1 cellular context compared by ENCODE assay signal in the genomic region with DNA sequence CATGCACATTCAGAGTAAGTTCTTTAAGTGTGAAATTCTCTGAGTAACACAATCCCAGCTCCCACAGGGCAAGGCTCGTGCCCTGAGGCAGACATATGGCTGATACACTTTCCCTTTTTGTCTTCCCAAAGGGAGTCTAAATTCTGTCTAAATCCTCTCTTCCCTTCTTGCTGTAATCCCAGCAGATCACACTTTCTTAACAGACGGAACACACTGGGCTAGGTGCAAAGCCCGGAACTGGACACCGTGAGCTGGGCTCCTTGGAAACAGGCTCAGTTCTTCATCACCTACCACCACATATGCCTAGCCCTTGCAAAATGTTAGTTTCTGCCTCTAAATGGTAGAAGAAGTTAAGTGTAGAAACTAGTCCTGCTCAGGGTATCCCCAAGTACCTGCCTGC.
TF ChIP-seq lines count a peak whose summit lies in the region.

No MANE protein-coding gene starts in this region.

TF ChIP-seq in GM23338, 12 proteins besides CTCF, POLR2A, EP300 and RAD21 (continued from another document):
- TF ChIP-seq, protein P1, sequence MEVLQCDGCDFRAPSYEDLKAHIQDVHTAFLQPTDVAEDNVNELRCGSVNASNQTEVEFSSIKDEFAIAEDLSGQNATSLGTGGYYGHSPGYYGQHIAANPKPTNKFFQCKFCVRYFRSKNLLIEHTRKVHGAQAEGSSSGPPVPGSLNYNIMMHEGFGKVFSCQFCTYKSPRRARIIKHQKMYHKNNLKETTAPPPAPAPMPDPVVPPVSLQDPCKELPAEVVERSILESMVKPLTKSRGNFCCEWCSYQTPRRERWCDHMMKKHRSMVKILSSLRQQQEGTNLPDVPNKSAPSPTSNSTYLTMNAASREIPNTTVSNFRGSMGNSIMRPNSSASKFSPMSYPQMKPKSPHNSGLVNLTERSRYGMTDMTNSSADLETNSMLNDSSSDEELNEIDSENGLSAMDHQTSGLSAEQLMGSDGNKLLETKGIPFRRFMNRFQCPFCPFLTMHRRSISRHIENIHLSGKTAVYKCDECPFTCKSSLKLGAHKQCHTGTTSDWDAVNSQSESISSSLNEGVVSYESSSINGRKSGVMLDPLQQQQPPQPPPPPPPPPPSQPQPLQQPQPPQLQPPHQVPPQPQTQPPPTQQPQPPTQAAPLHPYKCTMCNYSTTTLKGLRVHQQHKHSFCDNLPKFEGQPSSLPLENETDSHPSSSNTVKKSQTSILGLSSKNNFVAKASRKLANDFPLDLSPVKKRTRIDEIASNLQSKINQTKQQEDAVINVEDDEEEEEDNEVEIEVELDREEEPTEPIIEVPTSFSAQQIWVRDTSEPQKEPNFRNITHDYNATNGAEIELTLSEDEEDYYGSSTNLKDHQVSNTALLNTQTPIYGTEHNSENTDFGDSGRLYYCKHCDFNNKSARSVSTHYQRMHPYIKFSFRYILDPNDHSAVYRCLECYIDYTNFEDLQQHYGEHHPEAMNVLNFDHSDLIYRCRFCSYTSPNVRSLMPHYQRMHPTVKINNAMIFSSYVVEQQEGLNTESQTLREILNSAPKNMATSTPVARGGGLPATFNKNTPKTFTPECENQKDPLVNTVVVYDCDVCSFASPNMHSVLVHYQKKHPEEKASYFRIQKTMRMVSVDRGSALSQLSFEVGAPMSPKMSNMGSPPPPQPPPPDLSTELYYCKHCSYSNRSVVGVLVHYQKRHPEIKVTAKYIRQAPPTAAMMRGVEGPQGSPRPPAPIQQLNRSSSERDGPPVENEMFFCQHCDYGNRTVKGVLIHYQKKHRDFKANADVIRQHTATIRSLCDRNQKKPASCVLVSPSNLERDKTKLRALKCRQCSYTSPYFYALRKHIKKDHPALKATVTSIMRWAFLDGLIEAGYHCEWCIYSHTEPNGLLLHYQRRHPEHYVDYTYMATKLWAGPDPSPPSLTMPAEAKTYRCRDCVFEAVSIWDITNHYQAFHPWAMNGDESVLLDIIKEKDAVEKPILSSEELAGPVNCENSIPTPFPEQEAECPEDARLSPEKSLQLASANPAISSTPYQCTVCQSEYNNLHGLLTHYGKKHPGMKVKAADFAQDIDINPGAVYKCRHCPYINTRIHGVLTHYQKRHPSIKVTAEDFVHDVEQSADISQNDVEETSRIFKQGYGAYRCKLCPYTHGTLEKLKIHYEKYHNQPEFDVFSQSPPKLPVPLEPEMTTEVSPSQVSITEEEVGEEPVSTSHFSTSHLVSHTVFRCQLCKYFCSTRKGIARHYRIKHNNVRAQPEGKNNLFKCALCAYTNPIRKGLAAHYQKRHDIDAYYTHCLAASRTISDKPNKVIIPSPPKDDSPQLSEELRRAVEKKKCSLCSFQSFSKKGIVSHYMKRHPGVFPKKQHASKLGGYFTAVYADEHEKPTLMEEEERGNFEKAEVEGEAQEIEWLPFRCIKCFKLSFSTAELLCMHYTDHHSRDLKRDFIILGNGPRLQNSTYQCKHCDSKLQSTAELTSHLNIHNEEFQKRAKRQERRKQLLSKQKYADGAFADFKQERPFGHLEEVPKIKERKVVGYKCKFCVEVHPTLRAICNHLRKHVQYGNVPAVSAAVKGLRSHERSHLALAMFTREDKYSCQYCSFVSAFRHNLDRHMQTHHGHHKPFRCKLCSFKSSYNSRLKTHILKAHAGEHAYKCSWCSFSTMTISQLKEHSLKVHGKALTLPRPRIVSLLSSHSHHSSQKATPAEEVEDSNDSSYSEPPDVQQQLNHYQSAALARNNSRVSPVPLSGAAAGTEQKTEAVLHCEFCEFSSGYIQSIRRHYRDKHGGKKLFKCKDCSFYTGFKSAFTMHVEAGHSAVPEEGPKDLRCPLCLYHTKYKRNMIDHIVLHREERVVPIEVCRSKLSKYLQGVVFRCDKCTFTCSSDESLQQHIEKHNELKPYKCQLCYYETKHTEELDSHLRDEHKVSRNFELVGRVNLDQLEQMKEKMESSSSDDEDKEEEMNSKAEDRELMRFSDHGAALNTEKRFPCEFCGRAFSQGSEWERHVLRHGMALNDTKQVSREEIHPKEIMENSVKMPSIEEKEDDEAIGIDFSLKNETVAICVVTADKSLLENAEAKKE (CRISPR knock-in tag; IDR thresholded peaks at IDR 0.05), result no peak
- no peak for TF ChIP-seq ZNF114 (CRISPR knock-in tag; IDR thresholded peaks at IDR 0.05)
- TF ChIP-seq STAT1 (IDR thresholded peaks at IDR 0.05; ENCODE audit: unreplicated experiment), result no peak
- no peak for TF ChIP-seq NANOG (IDR thresholded peaks at IDR 0.05; ENCODE audit: borderline replicate concordance)
- no peak for TF ChIP-seq JUNB (IDR thresholded peaks at IDR 0.05; ENCODE audit: unreplicated experiment)
TF ChIP-seq in GM23338: peak in this region for 0.
